Comparison of ENCODE assay signal across 23 cellular contexts in genomic region chrX:95427389-95427788, GRCh38.
DNase-seq lines count a peak whose midpoint lies in the region; ATAC-seq and TF ChIP-seq lines count a peak whose summit lies in the region.
"Had no signal": no experiment of that assay in that cellular context is flagged by ENCODE, and none has a peak within 500 bp of the region (broad histone marks: within the 10 kb centered on the region; RNA-seq: fewer than 3 reads in every experiment).

No MANE protein-coding gene starts in this region.

- POLR2A ChIA-PET in RWPE1 (lab: Yijun Ruan, JAX; ENCODE audit: low non-redundant PET), result no interaction called here

- DNase-seq in HT1080 (ENCODE audit: low read depth) (peak; percentile 69), RWPE1 (ENCODE audit: low spot score) (peak; percentile 1), epithelial cell of prostate (ENCODE audit: low read depth, low spot score) (peak; percentile 10), retinal pigment epithelial cell (ENCODE audit: low read depth) (peak; percentile 10), caudate nucleus (lab: John Stamatoyannopoulos, UW) (no peak), SKM-1 (lab: John Stamatoyannopoulos, UW; ENCODE audit: unreplicated experiment) (no peak)
- DNase-seq: activated CD4-positive, CD25-positive, alpha-beta regulatory T cell treated with anti-CD3 and anti-CD28 coated beads, Interleukin-2, amount 50 U/mL, for 72 hours; activated CD8-positive, alpha-beta memory T cell treated with anti-CD3 and anti-CD28 coated beads for 24 hours; activated naive CD4-positive, alpha-beta T cell treated with Interleukin-2 at 50 U/mL for 16 hours; activated T-cell treated with anti-CD3 and anti-CD28 coated beads, Interleukin-2, amount 50 U/mL, for 48 hours; amniotic stem cell; DMS79 treated with DMSO at 0.1 percent for 48 hours; kidney glomerular epithelial cell; NCI-H1417; NCI-H2171 treated with DMSO at 0.1 percent for 48 hours; SHP77; spleen; stimulated activated CD4-positive, alpha-beta T cell treated with anti-CD3 and anti-CD28 coated beads, Interleukin-4, amount 100 ng/mL, for 4 hours; thyroid gland had no signal

- TF ChIP-seq CTCF in RWPE1 (conservative IDR thresholded peaks at IDR 0.05; ENCODE audit: low read depth), result no peak
- TF ChIP-seq CTCF in retinal pigment epithelial cell (conservative IDR thresholded peaks at IDR 0.05; ENCODE audit: low read depth, low read length), result no peak

- H3K4me3 ChIP-seq in retinal pigment epithelial cell (ENCODE audit: low read length), result no peak overlapping the region
- H3K4me3 ChIP-seq: gastroesophageal sphincter, spleen, thyroid gland had no signal

- CTCF ChIA-PET in RWPE1 (lab: Yijun Ruan, JAX), result no interaction called here

- no peak for ATAC-seq in GM21381 (IDR thresholded peaks at IDR 0.05; ENCODE audit: unreplicated experiment)
- ATAC-seq: gastroesophageal sphincter had no signal

- H3K27ac ChIP-seq in RWPE1, result peak overlapping the region; percentile 23; the same call in 1 of the 2 replicates
- no peak overlapping the region for H3K27ac ChIP-seq in epithelial cell of prostate
- no peak overlapping the region for H3K27ac ChIP-seq in caudate nucleus (ENCODE audit: low read depth, low read length)
- H3K27ac ChIP-seq: gastroesophageal sphincter, HL-60, neutrophil, spleen, thyroid gland had no signal

Comparison
In these comparisons a context has a peak if more than half of its experiments do, and no peak if none do; other contexts are left out.
1. DNase-seq: peak in HT1080 (single experiment), RWPE1 (single experiment), epithelial cell of prostate (single experiment) and retinal pigment epithelial cell (single experiment); none in caudate nucleus (0 of 61) and SKM-1 (single experiment).